Comparison of ENCODE assay signal across 12 cellular contexts in genomic region chr1:167676205-167676915, GRCh38. TPM values are rescaled to one million over a fixed set of nuclear protein-coding genes. Genes with fewer than 3 reads are reported as not detected.
DNase-seq lines count a peak whose midpoint lies in the region; ATAC-seq lines count a peak whose summit lies in the region.
"Had no signal": no experiment of that assay in that cellular context is flagged by ENCODE, and none has a peak within 500 bp of the region (broad histone marks: within the 10 kb centered on the region; RNA-seq: fewer than 3 reads in every experiment).

No MANE protein-coding gene starts in this region.

- H4K20me1 ChIP-seq in Karpas-422 (ENCODE audit: insufficient read depth, low read depth, low read length): no peaks in the 10 kb centered on the region

- no peaks in the 10 kb centered on the region for H3K27me3 ChIP-seq in Karpas-422 (ENCODE audit: low read length)
- H3K27me3 ChIP-seq: heart left ventricle had no signal

- peaks cover 100% of the 10 kb centered on the region for H3K4me1 ChIP-seq in Karpas-422 (ENCODE audit: low read length)

- H2AFZ ChIP-seq in Karpas-422 (ENCODE audit: low read length): no peak overlapping the region

- peaks cover 9% of the 10 kb centered on the region; the same call in 1 of the 2 replicates for H3K79me2 ChIP-seq in Karpas-422 (ENCODE audit: low read length)

- H3K9ac ChIP-seq in Karpas-422 (ENCODE audit: low read length): peak overlapping the region; percentile 64

- no peaks in the 10 kb centered on the region for H3K9me2 ChIP-seq in Karpas-422 (replicated peaks; ENCODE audit: insufficient read depth, low read length)

- no peaks in the 10 kb centered on the region for H3K36me3 ChIP-seq in Karpas-422 (ENCODE audit: insufficient read depth, low read length)

- H3K27ac ChIP-seq in Karpas-422 (ENCODE audit: low read length): peak overlapping the region; percentile 98

- DNase-seq in activated naive CD4-positive, alpha-beta T cell treated with Interleukin-2 at 50 U/mL for 16 hours: peak; percentile 10
- no peak for DNase-seq in activated naive CD4-positive, alpha-beta T cell treated with anti-CD3 and anti-CD28 coated beads, Interleukin-2, amount 50 U/mL, for 16 hours
- peak; percentile 79 for DNase-seq in Karpas-422
- no peak for DNase-seq in stimulated activated naive CD8-positive, alpha-beta T cell treated with anti-CD3 and anti-CD28 coated beads, Interleukin-15, Interleukin-2, amounts not matched to agents 100 U/mL and 50 U/mL, for 24 hours
- no peak for DNase-seq in COLO668 (lab: John Stamatoyannopoulos, UW; ENCODE audit: unreplicated experiment)
- no peak for DNase-seq in posterior vena cava (ENCODE audit: low spot score)
- no peak for DNase-seq in CD1c-positive myeloid dendritic cell (ENCODE audit: extremely low spot score)
- DNase-seq: CD8-positive, alpha-beta T cell; heart left ventricle; NCI-H1417 treated with DMSO at 0.1 percent for 48 hours had no signal

- intact Hi-C loops in posterior vena cava (cut with DNase I): no loop called here

- H3K4me2 ChIP-seq in Karpas-422 (ENCODE audit: low read depth, low read length, poor library complexity, severe bottlenecking): peak overlapping the region; percentile 65

- peak overlapping the region; percentile 51 for H3K4me3 ChIP-seq in Karpas-422 (ENCODE audit: low read length)
- H3K4me3 ChIP-seq: heart left ventricle had no signal

- H3K9me3 ChIP-seq in Karpas-422 (ENCODE audit: low read length): no peaks in the 10 kb centered on the region
- H3K9me3 ChIP-seq: heart left ventricle had no signal

- peak; percentile 65 for ATAC-seq in GM21723 (IDR thresholded peaks at IDR 0.05; ENCODE audit: unreplicated experiment)
- ATAC-seq in stimulated activated naive CD8-positive, alpha-beta T cell treated with anti-CD3 and anti-CD28 coated beads, Interleukin-15, Interleukin-2, amounts not matched to agents 100 U/mL and 50 U/mL, for 24 hours: peak; percentile 8
- ATAC-seq: CD8-positive, alpha-beta T cell; HCT116; heart left ventricle had no signal

RNA-seq across cellular contexts. Expression of gene MPZL1, which starts 45.4 kb away (rescaled TPM):
- 13.5 and 24.9 TPM in 2 replicates for total RNA-seq in Karpas-422 (2014; rRNA removed; shearing (Covaris generic); ENCODE audit: low replicate concordance)
- 100 to 1,000 TPM; 120 to 146 TPM for total RNA-seq in posterior vena cava

RNA-seq across cellular contexts. Expression of gene RCSD1, which starts 46.3 kb away (rescaled TPM):
- total RNA-seq in Karpas-422 (2014; rRNA removed; shearing (Covaris generic); ENCODE audit: low replicate concordance): 85.4 and 116 TPM in 2 replicates
- 10 to 100 TPM; 14.1 to 15.2 TPM for total RNA-seq in posterior vena cava

Comparison
In these comparisons a context has a peak if more than half of its experiments do, and no peak if none do; other contexts are left out.
1. DNase-seq: peak in activated naive CD4-positive, alpha-beta T cell treated with Interleukin-2 at 50 U/mL for 16 hours (single experiment) and Karpas-422 (single experiment); none in activated naive CD4-positive, alpha-beta T cell treated with anti-CD3 and anti-CD28 coated beads, Interleukin-2, amount 50 U/mL, for 16 hours (single experiment), stimulated activated naive CD8-positive, alpha-beta T cell treated with anti-CD3 and anti-CD28 coated beads, Interleukin-15, Interleukin-2, amounts not matched to agents 100 U/mL and 50 U/mL, for 24 hours (single experiment), COLO668 (single experiment), posterior vena cava (single experiment) and CD1c-positive myeloid dendritic cell (single experiment).